Comparison of ENCODE assay signal across 7 cellular contexts in the genomic region with DNA sequence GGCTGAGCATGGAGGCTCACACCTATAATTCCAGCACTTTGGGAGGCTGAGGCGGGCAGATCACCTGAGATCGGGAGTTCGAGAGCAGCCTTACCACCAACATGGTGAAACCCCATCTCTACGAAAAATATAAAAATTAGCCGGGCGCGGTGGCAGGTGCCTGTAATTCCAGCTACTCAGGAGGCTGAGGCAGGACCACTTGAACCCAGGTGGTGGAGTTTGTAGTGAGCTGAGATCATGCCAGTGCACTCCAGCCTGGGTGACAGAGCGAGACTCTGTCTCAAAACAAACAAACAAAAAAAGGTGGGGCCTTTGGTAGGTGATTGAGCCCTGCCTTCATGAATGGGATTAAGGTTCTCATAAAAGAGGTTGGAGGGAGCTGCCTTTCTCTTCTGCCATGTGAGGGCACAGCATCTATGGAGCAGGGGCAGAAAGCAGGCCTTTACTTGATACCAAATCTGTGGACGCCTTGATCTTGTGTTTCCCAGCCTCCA. TPM values are rescaled to one million over a fixed set of nuclear protein-coding genes. Genes with fewer than 3 reads are reported as not detected.
"Had no signal": no experiment of that assay in that cellular context is flagged by ENCODE, and none has a peak within 500 bp of the region (broad histone marks: within the 10 kb centered on the region; RNA-seq: fewer than 3 reads in every experiment).

No MANE protein-coding gene starts in this region.

RNA-seq across cellular contexts. Expression of gene CA6, which starts 59.6 kb away (rescaled TPM):
- total RNA-seq: ascending aorta, K562, NCI-H460, Peyer's patch, Right ventricle myocardium superior, SJCRH30 had no signal
- polyA plus RNA-seq: K562, SK-N-SH had no signal
